Comparison of ENCODE assay signal across 8 cellular contexts in the genomic region with DNA sequence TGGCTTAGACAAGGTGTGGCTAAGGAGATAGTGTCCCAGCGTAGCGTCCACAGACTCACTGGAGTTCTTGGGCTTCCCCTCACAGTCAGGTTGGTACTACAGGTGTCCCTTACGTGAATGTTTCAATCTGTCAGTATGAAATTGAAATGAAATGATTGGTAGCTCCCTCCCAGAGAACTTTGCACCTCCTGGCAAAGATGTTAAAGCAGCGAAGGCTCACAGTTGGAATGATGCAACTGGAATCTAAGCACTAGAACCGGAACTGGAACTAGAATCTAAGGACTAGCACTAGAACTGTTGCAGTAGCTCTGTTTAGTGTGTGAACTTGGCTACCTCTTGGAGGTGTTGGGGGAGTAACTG. TPM values are rescaled to one million over a fixed set of nuclear protein-coding genes. Genes with fewer than 3 reads are reported as not detected.
DNase-seq lines count a peak whose midpoint lies in the region; ATAC-seq, FAIRE-seq and TF ChIP-seq lines count a peak whose summit lies in the region.

No MANE protein-coding gene starts in this region.

- DNase-seq in activated CD4-positive, alpha-beta T cell treated with anti-CD3 and anti-CD28 coated beads, Interleukin-2, amount 10 ng/mL, durations not matched to agents 7 days and 5 days, result no peak
- DNase-seq in activated CD4-positive, alpha-beta T cell treated with anti-CD3 and anti-CD28 coated beads, Interleukin-2, amount 50 U/mL, for 4 hours, result no peak
- DNase-seq in SJSA1 (ENCODE audit: low read depth in 1 of 2, low spot score in 2 of 2), result no peak
- peak in 1 of 2 donors; percentile 53 for DNase-seq in foreskin fibroblast
- peak; percentile 94 for DNase-seq in small intestine
- DNase-seq in stimulated activated CD4-positive, alpha-beta T cell treated with anti-CD3 and anti-CD28 coated beads, Interleukin-2, amount 100 ng/mL, for 48 hours, result no peak
- DNase-seq in sciatic nerve (ENCODE audit: low spot score), result no peak
- DNase-seq in substantia nigra (lab: John Stamatoyannopoulos, UW), result no peak

- no peak for FAIRE-seq in small intestine (lab: Jason Lieb, UNC)

- CTCF ChIA-PET in activated CD4-positive, alpha-beta T cell treated with anti-CD3 and anti-CD28 coated beads, Interleukin-2, amount 10 ng/mL, durations not matched to agents 7 days and 5 days (lab: Charles Lee), result interaction anchor here (0.6 to 1.5 kb wide), 4 partner anchors 19 to 133 kb away, joined by 3 to 6 read pairs (median 3); a partner anchor contains a TSS

- H3K27ac Mint-ChIP-seq in activated CD4-positive, alpha-beta T cell treated with anti-CD3 and anti-CD28 coated beads, Interleukin-2, amount 10 ng/mL, durations not matched to agents 7 days and 5 days, result peak overlapping the region; percentile 93

- no peaks in the 10 kb centered on the region for H3K9me3 Mint-ChIP-seq in activated CD4-positive, alpha-beta T cell treated with anti-CD3 and anti-CD28 coated beads, Interleukin-2, amount 10 ng/mL, durations not matched to agents 7 days and 5 days

- no peak for ATAC-seq in sciatic nerve

- H3K27me3 ChIP-seq in SJSA1 (replicated peaks) (no peaks in the 10 kb centered on the region), small intestine (ENCODE audit: control insufficient read depth in 2 of 2, insufficient read depth in 2 of 2, low read length in 2 of 2) (no peaks in the 10 kb centered on the region)

- H3K27ac ChIP-seq in SJSA1, result no peak overlapping the region
- H3K27ac ChIP-seq in small intestine (ENCODE audit: low read depth in 1 of 2, low read length in 1 of 2), result peak overlapping the region; percentile 92 to 95
- H3K27ac ChIP-seq in substantia nigra (ENCODE audit: low read depth, low read length, poor library complexity, severe bottlenecking), result no peak overlapping the region

- POLR2A ChIA-PET in activated CD4-positive, alpha-beta T cell treated with anti-CD3 and anti-CD28 coated beads, Interleukin-2, amount 10 ng/mL, durations not matched to agents 7 days and 5 days (lab: Charles Lee), result no interaction called here

- TF ChIP-seq CTCF in foreskin fibroblast (IDR thresholded peaks at IDR 0.05; ENCODE audit: low read depth, low read length), result no peak

- H3K27me3 Mint-ChIP-seq in activated CD4-positive, alpha-beta T cell treated with anti-CD3 and anti-CD28 coated beads, Interleukin-2, amount 10 ng/mL, durations not matched to agents 7 days and 5 days, result no peaks in the 10 kb centered on the region

- intact Hi-C loops in sciatic nerve (cut with DNase I), result no loop called here

- H3K9me3 ChIP-seq in SJSA1 (replicated peaks), result no peaks in the 10 kb centered on the region
- H3K9me3 ChIP-seq in small intestine (ENCODE audit: control insufficient read depth, low read depth), result no peaks in the 10 kb centered on the region

- H3K4me1 Mint-ChIP-seq in activated CD4-positive, alpha-beta T cell treated with anti-CD3 and anti-CD28 coated beads, Interleukin-2, amount 10 ng/mL, durations not matched to agents 7 days and 5 days, result peaks cover 47% of the 10 kb centered on the region

- peak overlapping the region; percentile 67 for H3K4me3 ChIP-seq in SJSA1
- peak overlapping the region; percentile 57 to 91 for H3K4me3 ChIP-seq in foreskin fibroblast (ENCODE audit: low read depth in 1 of 2, low read length in 2 of 2)
- peak overlapping the region in 1 of 2 donors; percentile 94 for H3K4me3 ChIP-seq in small intestine (ENCODE audit: low read depth in 1 of 2, low read length in 2 of 2)

- peaks cover 28% of the 10 kb centered on the region for H3K4me1 ChIP-seq in SJSA1 (replicated peaks)
- H3K4me1 ChIP-seq in small intestine (ENCODE audit: control insufficient read depth in 2 of 2, insufficient read depth in 1 of 2, low read depth in 1 of 2, low read length in 1 of 2), result peaks cover 9 to 14% of the 10 kb centered on the region in 2 donors

- H3K36me3 ChIP-seq in SJSA1 (peaks cover 18% of the 10 kb centered on the region), small intestine (ENCODE audit: control insufficient read depth in 2 of 2, insufficient read depth in 2 of 2, low read length in 2 of 2) (no peaks in the 10 kb centered on the region)

- peak overlapping the region; percentile 94 for H3K4me3 Mint-ChIP-seq in activated CD4-positive, alpha-beta T cell treated with anti-CD3 and anti-CD28 coated beads, Interleukin-2, amount 10 ng/mL, durations not matched to agents 7 days and 5 days

- 16 to 43% (median 28%) methylated on average over 5 of the region's 5 CpGs for WGBS in small intestine, 3 donors

- peaks cover 4% of the 10 kb centered on the region for H3K36me3 Mint-ChIP-seq in activated CD4-positive, alpha-beta T cell treated with anti-CD3 and anti-CD28 coated beads, Interleukin-2, amount 10 ng/mL, durations not matched to agents 7 days and 5 days (ENCODE audit: low read depth)

RNA-seq across cellular contexts. Expression of a gene that starts 1.1 kb away (rescaled TPM):
- 10 to 100 TPM in 1 of 2 experiments, 1 to 10 TPM in 1; 9.2 to 10.4 TPM for total RNA-seq in activated CD4-positive, alpha-beta T cell treated with anti-CD3 and anti-CD28 coated beads, Interleukin-2, amount 10 ng/mL, durations not matched to agents 7 days and 5 days
- 9.9 and 18.4 TPM in 2 replicates for total RNA-seq in SJSA1 (2014; rRNA removed; shearing (Covaris generic))
- polyA plus RNA-seq in small intestine, result 10 to 100 TPM; 27.5 to 40.6 (median 30.8) TPM
- 13.2 TPM for total RNA-seq in sciatic nerve

RNA-seq across cellular contexts. Expression of a gene that starts 1.4 kb away (rescaled TPM):
- total RNA-seq in activated CD4-positive, alpha-beta T cell treated with anti-CD3 and anti-CD28 coated beads, Interleukin-2, amount 10 ng/mL, durations not matched to agents 7 days and 5 days, result 10 to 100 TPM; 33.6 to 39.3 TPM
- total RNA-seq in SJSA1 (2014; rRNA removed; shearing (Covaris generic)), result 12.5 and 22.9 TPM in 2 replicates
- polyA plus RNA-seq in small intestine, result 10 to 100 TPM in 1 of 3 donors, 1 to 10 TPM in 2; 6.5 to 11.9 (median 7.2) TPM
- 36.4 TPM for total RNA-seq in sciatic nerve

RNA-seq across cellular contexts. Expression of a gene that starts 52.9 kb away (rescaled TPM):
- total RNA-seq in activated CD4-positive, alpha-beta T cell treated with anti-CD3 and anti-CD28 coated beads, Interleukin-2, amount 10 ng/mL, durations not matched to agents 7 days and 5 days, result 10 to 100 TPM; 28.8 to 31.0 TPM
- 33.2 and 48.3 TPM in 2 replicates for total RNA-seq in SJSA1 (2014; rRNA removed; shearing (Covaris generic))
- 10 to 100 TPM; 33.4 to 77.0 (median 69.1) TPM for polyA plus RNA-seq in small intestine
- total RNA-seq in sciatic nerve, result 28.2 TPM

RNA-seq across cellular contexts. Expression of a gene that starts 53.0 kb away (rescaled TPM):
- total RNA-seq in activated CD4-positive, alpha-beta T cell treated with anti-CD3 and anti-CD28 coated beads, Interleukin-2, amount 10 ng/mL, durations not matched to agents 7 days and 5 days, result 10 to 100 TPM; 30.6 to 32.4 TPM
- total RNA-seq in SJSA1 (2014; rRNA removed; shearing (Covaris generic)), result 29.9 and 33.0 TPM in 2 replicates
- polyA plus RNA-seq in small intestine, result 10 to 100 TPM in 1 of 3 donors, 1 to 10 TPM in 2; 7.6 to 14.0 (median 8.5) TPM
- total RNA-seq in sciatic nerve, result 16.3 TPM

Comparison
In these comparisons a context has a peak if more than half of its experiments do, and no peak if none do; other contexts are left out.
1. H3K27ac ChIP-seq: peak in small intestine (2 of 2); none in SJSA1 (single experiment) and substantia nigra (single experiment).